ENCODE assay signal across 7 cellular contexts in the genomic region with DNA sequence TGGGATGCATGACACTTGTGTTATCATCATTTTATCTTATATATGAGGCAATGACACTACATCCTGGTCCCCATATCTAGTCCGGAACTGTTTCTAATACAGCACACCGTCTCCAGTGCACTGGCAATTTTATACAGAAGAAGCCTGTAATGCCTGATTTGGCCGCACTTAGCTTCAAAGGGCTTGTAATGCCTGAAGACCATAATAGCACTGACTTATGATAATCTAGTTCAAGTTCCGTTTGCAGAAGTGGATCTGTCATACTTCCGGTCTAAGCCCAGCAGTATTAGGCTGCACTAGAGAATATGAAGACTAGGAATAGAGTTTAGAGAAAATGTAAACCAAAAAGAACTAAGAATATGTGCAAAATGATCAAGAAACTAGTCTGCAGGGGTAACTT. TPM values are rescaled to one million over a fixed set of nuclear protein-coding genes. Genes with fewer than 3 reads are reported as not detected.
A peak's percentile ranks its signal among the peaks of the same experiment; 100 is the strongest.
DNase-seq lines count a peak whose midpoint lies in the region; ATAC-seq and TF ChIP-seq lines count a peak whose summit lies in the region.

No MANE protein-coding gene starts in this region.

- peak overlapping the region in 20 of 21 experiments; percentile 95 to 100 (median 99) for H3K27ac ChIP-seq in skin epidermis

- H3K9me3 Mint-ChIP-seq in activated CD4-positive, alpha-beta memory T cell treated with anti-CD3 and anti-CD28 coated beads, Interleukin-2, amount 10 ng/mL, durations not matched to agents 7 days and 5 days, result no peaks in the 10 kb centered on the region

- peak overlapping the region; percentile 96 for H3K27ac Mint-ChIP-seq in activated CD4-positive, alpha-beta memory T cell treated with anti-CD3 and anti-CD28 coated beads, Interleukin-2, amount 10 ng/mL, durations not matched to agents 7 days and 5 days

- no peaks in the 10 kb centered on the region for H3K27me3 Mint-ChIP-seq in activated CD4-positive, alpha-beta memory T cell treated with anti-CD3 and anti-CD28 coated beads, Interleukin-2, amount 10 ng/mL, durations not matched to agents 7 days and 5 days

- peak overlapping the region; percentile 93 for H3K4me3 Mint-ChIP-seq in activated CD4-positive, alpha-beta memory T cell treated with anti-CD3 and anti-CD28 coated beads, Interleukin-2, amount 10 ng/mL, durations not matched to agents 7 days and 5 days

- TF ChIP-seq CTCF in GM10248 (IDR thresholded peaks at IDR 0.05; ENCODE audit: control extremely low read depth, extremely low read depth, low read depth, missing control alignments), result no peak

- POLR2A ChIA-PET in GM10248 (lab: Yijun Ruan, JAX), result no interaction called here
- POLR2A ChIA-PET in activated CD4-positive, alpha-beta memory T cell treated with anti-CD3 and anti-CD28 coated beads, Interleukin-2, amount 10 ng/mL, durations not matched to agents 7 days and 5 days (lab: Charles Lee), result interaction anchor here (0.7 to 5.5 kb wide), 13 partner anchors 8 to 792 kb away, joined by 3 to 69 read pairs (median 4); a partner anchor contains a TSS

- peak overlapping the region; percentile 95 for H3K4me3 ChIP-seq in Jurkat, Clone E6-1 (ENCODE audit: low read length)
- H3K4me3 ChIP-seq in skin epidermis, result peak overlapping the region; percentile 77 to 99 (median 81)

- peaks cover 54% of the 10 kb centered on the region for H3K4me1 Mint-ChIP-seq in activated CD4-positive, alpha-beta memory T cell treated with anti-CD3 and anti-CD28 coated beads, Interleukin-2, amount 10 ng/mL, durations not matched to agents 7 days and 5 days

- peaks cover 35% of the 10 kb centered on the region for H3K36me3 Mint-ChIP-seq in activated CD4-positive, alpha-beta memory T cell treated with anti-CD3 and anti-CD28 coated beads, Interleukin-2, amount 10 ng/mL, durations not matched to agents 7 days and 5 days (ENCODE audit: low read depth)

- CTCF ChIA-PET in GM10248 (lab: Yijun Ruan, JAX), result interaction anchor here (1.0 to 1.4 kb wide), 2 partner anchors 39 to 638 kb away, joined by 3 read pairs; no protein-coding TSS in a partner anchor
- CTCF ChIA-PET in activated CD4-positive, alpha-beta memory T cell treated with anti-CD3 and anti-CD28 coated beads, Interleukin-2, amount 10 ng/mL, durations not matched to agents 7 days and 5 days (lab: Charles Lee), result interaction anchor here (0.7 to 2.0 kb wide), 3 partner anchors 8 to 154 kb away, joined by 3 to 5 read pairs (median 3); no protein-coding TSS in a partner anchor

- ATAC-seq in HG02840 (IDR thresholded peaks at IDR 0.05; ENCODE audit: low FRiP score, unreplicated experiment), result no peak

- DNase-seq in GM10248 (ENCODE audit: extremely low spot score) (peak; percentile 18), glomerular visceral epithelial cell (ENCODE audit: extremely low spot score) (peak; percentile 20), NCI-H446 (lab: John Stamatoyannopoulos, UW) (no peak)
- DNase-seq in Jurkat, Clone E6-1 (ENCODE audit: low read depth, low spot score), result peak; percentile 19
- DNase-seq in activated CD4-positive, alpha-beta memory T cell treated with anti-CD3 and anti-CD28 coated beads, Interleukin-2, amount 10 ng/mL, durations not matched to agents 7 days and 5 days, result peak; percentile 51

RNA-seq across cellular contexts. Expression of a gene that starts 1.3 kb away (rescaled TPM):
- 40.8 TPM for polyA plus RNA-seq in Jurkat, Clone E6-1 (2012; ENCODE audit: insufficient read depth, insufficient read length)
- total RNA-seq in activated CD4-positive, alpha-beta memory T cell treated with anti-CD3 and anti-CD28 coated beads, Interleukin-2, amount 10 ng/mL, durations not matched to agents 7 days and 5 days, result 10 to 100 TPM; 83.3 to 84.5 TPM

RNA-seq across cellular contexts. Expression of a gene that starts 30.5 kb away (rescaled TPM):
- 227 TPM for polyA plus RNA-seq in Jurkat, Clone E6-1 (2012; ENCODE audit: insufficient read depth, insufficient read length)
- total RNA-seq in activated CD4-positive, alpha-beta memory T cell treated with anti-CD3 and anti-CD28 coated beads, Interleukin-2, amount 10 ng/mL, durations not matched to agents 7 days and 5 days, result 100 to 1,000 TPM; 113 to 117 TPM

Comparison
In these comparisons a context has a peak if more than half of its experiments do, and no peak if none do; other contexts are left out.
1. DNase-seq: peak in GM10248 (single experiment), Jurkat, Clone E6-1 (single experiment), activated CD4-positive, alpha-beta memory T cell treated with anti-CD3 and anti-CD28 coated beads, Interleukin-2, amount 10 ng/mL, durations not matched to agents 7 days and 5 days (single experiment) and glomerular visceral epithelial cell (single experiment); none in NCI-H446 (0 of 2).